1 cellular context compared by ENCODE assay signal in genomic region chr2:218362606-218363005, GRCh38.
TF ChIP-seq lines count a peak whose summit lies in the region.

No MANE protein-coding gene starts in this region.

TF ChIP-seq in GM12878, 131 proteins besides CTCF, POLR2A, EP300 and RAD21:
- TF ChIP-seq CREB1 (IDR thresholded peaks at IDR 0.05; ENCODE audit: low read depth) (no peak), NBN (IDR thresholded peaks at IDR 0.05) (no peak), EGR1 (IDR thresholded peaks at IDR 0.05; ENCODE audit: borderline replicate concordance in 1 of 2, low read depth in 2 of 2, low read length in 2 of 2) (no peak), CHD1 (IDR thresholded peaks at IDR 0.05; ENCODE audit: low read depth, low read length) (no peak), ZNF687 (IDR thresholded peaks at IDR 0.05) (no peak), IKZF2 (IDR thresholded peaks at IDR 0.05) (no peak), RB1 (IDR thresholded peaks at IDR 0.05; ENCODE audit: borderline replicate concordance) (no peak), PAX8 (IDR thresholded peaks at IDR 0.05) (no peak), SMARCA5 (IDR thresholded peaks at IDR 0.05) (no peak), KDM1A (IDR thresholded peaks at IDR 0.05; ENCODE audit: borderline replicate concordance) (no peak)
- TF ChIP-seq, protein P1, sequence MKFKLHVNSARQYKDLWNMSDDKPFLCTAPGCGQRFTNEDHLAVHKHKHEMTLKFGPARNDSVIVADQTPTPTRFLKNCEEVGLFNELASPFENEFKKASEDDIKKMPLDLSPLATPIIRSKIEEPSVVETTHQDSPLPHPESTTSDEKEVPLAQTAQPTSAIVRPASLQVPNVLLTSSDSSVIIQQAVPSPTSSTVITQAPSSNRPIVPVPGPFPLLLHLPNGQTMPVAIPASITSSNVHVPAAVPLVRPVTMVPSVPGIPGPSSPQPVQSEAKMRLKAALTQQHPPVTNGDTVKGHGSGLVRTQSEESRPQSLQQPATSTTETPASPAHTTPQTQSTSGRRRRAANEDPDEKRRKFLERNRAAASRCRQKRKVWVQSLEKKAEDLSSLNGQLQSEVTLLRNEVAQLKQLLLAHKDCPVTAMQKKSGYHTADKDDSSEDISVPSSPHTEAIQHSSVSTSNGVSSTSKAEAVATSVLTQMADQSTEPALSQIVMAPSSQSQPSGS (IDR thresholded peaks at IDR 0.05; ENCODE audit: low read length) = no peak
TF ChIP-seq in GM12878: peak in this region for 0.
